18 cellular contexts compared by ENCODE assay signal in the genomic region with DNA sequence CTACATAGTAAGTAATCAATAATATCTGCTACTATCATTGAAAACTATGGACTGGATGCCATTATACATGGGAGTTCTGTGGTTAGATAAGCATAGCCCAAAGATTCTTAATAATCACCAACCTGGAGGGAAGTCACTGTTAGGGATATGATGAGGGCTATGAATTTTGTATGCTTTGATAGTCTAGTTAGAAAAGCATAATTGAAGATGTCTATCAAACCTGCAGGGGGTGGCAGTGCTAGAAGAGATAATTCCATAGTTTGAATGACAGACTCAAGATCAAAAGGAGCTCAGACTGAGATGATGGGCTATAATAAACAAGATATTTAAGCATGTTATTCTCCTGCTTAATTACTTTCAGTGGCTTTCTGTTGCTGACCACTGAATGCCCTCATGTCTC. TPM values are rescaled to one million over a fixed set of nuclear protein-coding genes. Genes with fewer than 3 reads are reported as not detected.
DNase-seq lines count a peak whose midpoint lies in the region; ATAC-seq, FAIRE-seq and TF ChIP-seq lines count a peak whose summit lies in the region.
"Had no signal": no experiment of that assay in that cellular context is flagged by ENCODE, and none has a peak within 500 bp of the region (broad histone marks: within the 10 kb centered on the region; RNA-seq: fewer than 3 reads in every experiment).

No MANE protein-coding gene starts in this region.

- no peaks in the 10 kb centered on the region for H3K36me3 ChIP-seq in MM.1S (replicated peaks; ENCODE audit: insufficient read depth, low read length)
- H3K36me3 ChIP-seq: adrenal gland, cardiac muscle cell, thoracic aorta had no signal

- no peak for ATAC-seq in natural killer cell

- no peaks in the 10 kb centered on the region for H3K9me3 ChIP-seq in MM.1S (replicated peaks; ENCODE audit: insufficient read depth, low read length)
- H3K9me3 ChIP-seq: adrenal gland, thoracic aorta had no signal

- intact Hi-C loops in activated naive CD4-positive, alpha-beta T cell treated with anti-CD3 and anti-CD28 coated beads for 36 hours (cut with micrococcal nuclease), result no loop called here
- intact Hi-C loops in activated T-helper 2 cell treated with anti-CD3 and anti-CD28 coated beads, Interferon-gamma antibody, Interleukin-2, Interleukin-4, amounts not matched to agents 10 μg/mL and 5 μg/mL and 100 μg/mL, durations not matched to agents 14 hours and 24 hours and 36 hours (cut with micrococcal nuclease), result no loop called here
- intact Hi-C loops in natural killer cell (cut with micrococcal nuclease), result no loop called here

- TF ChIP-seq CTCF in MM.1S (IDR thresholded peaks at IDR 0.05; ENCODE audit: low read length), result no peak; the same call in 1 of the 2 replicates
- TF ChIP-seq CTCF in natural killer cell (IDR thresholded peaks at IDR 0.05), result no peak

- H3K9me3 Mint-ChIP-seq in activated naive CD4-positive, alpha-beta T cell treated with anti-CD3 and anti-CD28 coated beads for 36 hours, result no peaks in the 10 kb centered on the region
- H3K9me3 Mint-ChIP-seq in activated T-helper 2 cell treated with anti-CD3 and anti-CD28 coated beads, Interferon-gamma antibody, Interleukin-2, Interleukin-4, amounts not matched to agents 10 μg/mL and 5 μg/mL and 100 μg/mL, durations not matched to agents 14 hours and 24 hours and 36 hours, result no peaks in the 10 kb centered on the region
- H3K9me3 Mint-ChIP-seq in natural killer cell, result no peaks in the 10 kb centered on the region

- H3K4me2 ChIP-seq in MM.1S (ENCODE audit: low read depth, low read length), result peak overlapping the region; percentile 58

- peak overlapping the region; percentile 76 for H3K4me3 ChIP-seq in MM.1S (ENCODE audit: low read length)
- H3K4me3 ChIP-seq: cardiac muscle cell, SK-N-MC had no signal

- no peak for DNase-seq in activated naive CD4-positive, alpha-beta T cell treated with anti-CD3 and anti-CD28 coated beads for 36 hours
- no peak for DNase-seq in activated naive CD4-positive, alpha-beta T cell treated with anti-CD3 and anti-CD28 coated beads, Interleukin-2, amount 50 U/mL, for 16 hours
- DNase-seq in MM.1S (no peak), natural killer cell (no peak), HEK293T (ENCODE audit: extremely low spot score) (no peak), H54 (ENCODE audit: insufficient read length, low spot score) (no peak), mucosa of gallbladder (ENCODE audit: low spot score) (no peak)
- no peak for DNase-seq in activated T-helper 2 cell treated with anti-CD3 and anti-CD28 coated beads, Interferon-gamma antibody, Interleukin-2, Interleukin-4, amounts not matched to agents 10 μg/mL and 5 μg/mL and 100 μg/mL, durations not matched to agents 14 hours and 24 hours and 36 hours (ENCODE audit: low spot score)
- DNase-seq: adrenal gland; COR-L47; head of caudate nucleus; NCI-H2107; NCI-H69; posterior cingulate gyrus; stimulated activated CD4-positive, alpha-beta T cell treated with anti-CD3 and anti-CD28 coated beads, Interleukin-4, amount 100 ng/mL, for 24 hours had no signal

- FAIRE-seq in H54 (lab: Jason Lieb, UNC), result no peak

- no peak for TF ChIP-seq POLR2A in H54 (IDR thresholded peaks at IDR 0.05; ENCODE audit: low read depth, low read length)

- H3K27ac Mint-ChIP-seq in activated naive CD4-positive, alpha-beta T cell treated with anti-CD3 and anti-CD28 coated beads for 36 hours, result no peak overlapping the region
- H3K27ac Mint-ChIP-seq in activated T-helper 2 cell treated with anti-CD3 and anti-CD28 coated beads, Interferon-gamma antibody, Interleukin-2, Interleukin-4, amounts not matched to agents 10 μg/mL and 5 μg/mL and 100 μg/mL, durations not matched to agents 14 hours and 24 hours and 36 hours, result peak overlapping the region; percentile 71
- H3K27ac Mint-ChIP-seq in natural killer cell, result peak overlapping the region; percentile 21 to 69

- H2AFZ ChIP-seq in MM.1S (ENCODE audit: low read length), result no peak overlapping the region

- no peak overlapping the region for H3K27ac ChIP-seq in MM.1S (ENCODE audit: low read length)
- H3K27ac ChIP-seq: adrenal gland, cardiac muscle cell, SK-N-MC, thoracic aorta had no signal

- no peaks in the 10 kb centered on the region for H3K27me3 ChIP-seq in MM.1S (replicated peaks; ENCODE audit: insufficient read depth, low read length)
- H3K27me3 ChIP-seq: adrenal gland, cardiac muscle cell had no signal

- CTCF ChIA-PET in activated naive CD4-positive, alpha-beta T cell treated with anti-CD3 and anti-CD28 coated beads for 36 hours (lab: Charles Lee), result interaction anchor here (1.5 kb wide), 1 partner anchor 52 kb away, joined by 4 read pairs; no protein-coding TSS in a partner anchor
- CTCF ChIA-PET in HEK293T (lab: Yijun Ruan, JAX), result no interaction called here

- H3K4me1 ChIP-seq in MM.1S (ENCODE audit: low read length), result peaks cover 15% of the 10 kb centered on the region
- H3K4me1 ChIP-seq: adrenal gland had no signal

- H3K9me2 ChIP-seq in MM.1S (replicated peaks; ENCODE audit: insufficient read depth, low read length), result no peaks in the 10 kb centered on the region

- peaks cover 1% of the 10 kb centered on the region for H3K27me3 Mint-ChIP-seq in activated naive CD4-positive, alpha-beta T cell treated with anti-CD3 and anti-CD28 coated beads for 36 hours (ENCODE audit: low read depth)
- peaks cover 12% of the 10 kb centered on the region for H3K27me3 Mint-ChIP-seq in activated T-helper 2 cell treated with anti-CD3 and anti-CD28 coated beads, Interferon-gamma antibody, Interleukin-2, Interleukin-4, amounts not matched to agents 10 μg/mL and 5 μg/mL and 100 μg/mL, durations not matched to agents 14 hours and 24 hours and 36 hours (ENCODE audit: low read depth)
- peaks cover 19 to 34% of the 10 kb centered on the region in 2 donors for H3K27me3 Mint-ChIP-seq in natural killer cell (ENCODE audit: low read depth in 2 of 2)

- peaks cover 22% of the 10 kb centered on the region for H3K79me2 ChIP-seq in MM.1S (ENCODE audit: low read length)

- POLR2A ChIA-PET in HEK293T (lab: Yijun Ruan, JAX), result interaction anchor here (3.2 kb wide), 1 partner anchor 15 kb away, joined by 16 read pairs; a partner anchor contains a TSS

- no peaks in the 10 kb centered on the region for H3F3A ChIP-seq in MM.1S (ENCODE audit: insufficient read depth, low read length)

- H3K4me1 Mint-ChIP-seq in activated naive CD4-positive, alpha-beta T cell treated with anti-CD3 and anti-CD28 coated beads for 36 hours (ENCODE audit: low read depth), result peaks cover 7% of the 10 kb centered on the region
- H3K4me1 Mint-ChIP-seq in activated T-helper 2 cell treated with anti-CD3 and anti-CD28 coated beads, Interferon-gamma antibody, Interleukin-2, Interleukin-4, amounts not matched to agents 10 μg/mL and 5 μg/mL and 100 μg/mL, durations not matched to agents 14 hours and 24 hours and 36 hours (ENCODE audit: low read depth), result peaks cover 24% of the 10 kb centered on the region
- H3K4me1 Mint-ChIP-seq in natural killer cell, result peaks cover 0 to 20% of the 10 kb centered on the region in 2 donors

- no peak overlapping the region; the same call in 1 of the 2 replicates for H3K9ac ChIP-seq in MM.1S (ENCODE audit: low read length)

- no peaks in the 10 kb centered on the region for H4K20me1 ChIP-seq in MM.1S (ENCODE audit: insufficient read depth, low read length)

- peak overlapping the region; percentile 50 for H3K4me3 Mint-ChIP-seq in activated naive CD4-positive, alpha-beta T cell treated with anti-CD3 and anti-CD28 coated beads for 36 hours
- H3K4me3 Mint-ChIP-seq in activated T-helper 2 cell treated with anti-CD3 and anti-CD28 coated beads, Interferon-gamma antibody, Interleukin-2, Interleukin-4, amounts not matched to agents 10 μg/mL and 5 μg/mL and 100 μg/mL, durations not matched to agents 14 hours and 24 hours and 36 hours (ENCODE audit: low read depth), result peak overlapping the region; percentile 90
- peak overlapping the region; percentile 77 for H3K4me3 Mint-ChIP-seq in natural killer cell

- no peaks in the 10 kb centered on the region for H3K36me3 Mint-ChIP-seq in activated naive CD4-positive, alpha-beta T cell treated with anti-CD3 and anti-CD28 coated beads for 36 hours (ENCODE audit: low read depth)
- H3K36me3 Mint-ChIP-seq in activated T-helper 2 cell treated with anti-CD3 and anti-CD28 coated beads, Interferon-gamma antibody, Interleukin-2, Interleukin-4, amounts not matched to agents 10 μg/mL and 5 μg/mL and 100 μg/mL, durations not matched to agents 14 hours and 24 hours and 36 hours (ENCODE audit: low read depth), result peaks cover 18% of the 10 kb centered on the region
- no peaks in the 10 kb centered on the region for H3K36me3 Mint-ChIP-seq in natural killer cell

TF ChIP-seq in HEK293T, 16 proteins besides CTCF, POLR2A, EP300 and RAD21:
- TF ChIP-seq ELF4 (IDR thresholded peaks at IDR 0.05), result no peak
- TF ChIP-seq FOXK2 (IDR thresholded peaks at IDR 0.05), result no peak
- TF ChIP-seq TARDBP (IDR thresholded peaks at IDR 0.05), result no peak
- no peak for TF ChIP-seq ARNT (IDR thresholded peaks at IDR 0.05)
- TF ChIP-seq LEF1 (IDR thresholded peaks at IDR 0.05; ENCODE audit: borderline replicate concordance), result no peak
- TF ChIP-seq SP1 (IDR thresholded peaks at IDR 0.05), result no peak
- no peak for TF ChIP-seq SUZ12 (IDR thresholded peaks at IDR 0.05)
- TF ChIP-seq NFRKB (IDR thresholded peaks at IDR 0.05), result no peak
- no peak for TF ChIP-seq ZNF384 (IDR thresholded peaks at IDR 0.05)
- TF ChIP-seq L3MBTL2 (conservative IDR thresholded peaks at IDR 0.05), result no peak
- TF ChIP-seq CTBP1 (IDR thresholded peaks at IDR 0.05; ENCODE audit: borderline replicate concordance), result no peak
- TF ChIP-seq FOXA1 (IDR thresholded peaks at IDR 0.05), result no peak
- no peak for TF ChIP-seq HDGF (IDR thresholded peaks at IDR 0.05; ENCODE audit: borderline replicate concordance)
- no peak for TF ChIP-seq FOXM1 (IDR thresholded peaks at IDR 0.05; ENCODE audit: borderline replicate concordance)
- TF ChIP-seq BHLHE40 (IDR thresholded peaks at IDR 0.05; ENCODE audit: borderline replicate concordance), result no peak
- TF ChIP-seq, protein P1, sequence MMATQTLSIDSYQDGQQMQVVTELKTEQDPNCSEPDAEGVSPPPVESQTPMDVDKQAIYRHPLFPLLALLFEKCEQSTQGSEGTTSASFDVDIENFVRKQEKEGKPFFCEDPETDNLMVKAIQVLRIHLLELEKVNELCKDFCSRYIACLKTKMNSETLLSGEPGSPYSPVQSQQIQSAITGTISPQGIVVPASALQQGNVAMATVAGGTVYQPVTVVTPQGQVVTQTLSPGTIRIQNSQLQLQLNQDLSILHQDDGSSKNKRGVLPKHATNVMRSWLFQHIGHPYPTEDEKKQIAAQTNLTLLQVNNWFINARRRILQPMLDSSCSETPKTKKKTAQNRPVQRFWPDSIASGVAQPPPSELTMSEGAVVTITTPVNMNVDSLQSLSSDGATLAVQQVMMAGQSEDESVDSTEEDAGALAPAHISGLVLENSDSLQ (IDR thresholded peaks at IDR 0.05), result no peak

RNA-seq across cellular contexts. Expression of a gene that starts 15.4 kb away (rescaled TPM):
- total RNA-seq in activated naive CD4-positive, alpha-beta T cell treated with anti-CD3 and anti-CD28 coated beads for 36 hours, result 10 to 100 TPM; 45.8 to 50.2 TPM
- 60.3 and 63.6 TPM in 2 replicates for total RNA-seq in activated T-helper 2 cell treated with anti-CD3 and anti-CD28 coated beads, Interferon-gamma antibody, Interleukin-2, Interleukin-4, amounts not matched to agents 10 μg/mL and 5 μg/mL and 100 μg/mL, durations not matched to agents 14 hours and 24 hours and 36 hours
- total RNA-seq in natural killer cell (10 to 100 TPM in 2 of 3 donors, 1 to 10 TPM in 1; 8.9 to 11.8 (median 11.6) TPM), mucosa of gallbladder (34.4 TPM)
